1 cellular context compared by ENCODE assay signal in genomic region chr7:30907527-30908267, GRCh38.
TF ChIP-seq lines count a peak whose summit lies in the region.

No MANE protein-coding gene starts in this region.

TF ChIP-seq in H1, 55 proteins besides CTCF, POLR2A, EP300 and RAD21:
- TF ChIP-seq E2F6 (IDR thresholded peaks at IDR 0.05) (no peak), TAF1 (IDR thresholded peaks at IDR 0.05; ENCODE audit: low read depth, low read length) (no peak), TAF7 (optimal IDR thresholded peaks at IDR 0.05; ENCODE audit: borderline replicate concordance, low read depth, low read length) (no peak), JUND (IDR thresholded peaks at IDR 0.05; ENCODE audit: low read length) (no peak), POU5F1 (IDR thresholded peaks at IDR 0.05; ENCODE audit: low read depth, low read length) (no peak), EZH2 (IDR thresholded peaks at IDR 0.05; ENCODE audit: low read depth, low read length, severe bottlenecking) (no peak), MAFK (IDR thresholded peaks at IDR 0.05; ENCODE audit: low read depth, low read length) (no peak), SP1 (IDR thresholded peaks at IDR 0.05; ENCODE audit: low read depth, low read length) (no peak), SP2 (IDR thresholded peaks at IDR 0.05; ENCODE audit: low read length) (no peak), EGR1 (IDR thresholded peaks at IDR 0.05; ENCODE audit: borderline replicate concordance, low read depth, low read length) (no peak), SIRT6 (IDR thresholded peaks at IDR 0.05; ENCODE audit: low read length) (no peak), SIX5 (IDR thresholded peaks at IDR 0.05; ENCODE audit: low read depth, low read length) (no peak), RBBP5 (IDR thresholded peaks at IDR 0.05; ENCODE audit: borderline replicate concordance, low read depth, low read length) (no peak), SIN3A (conservative IDR thresholded peaks at IDR 0.05 in 1 of 2, IDR thresholded peaks at IDR 0.05 in 1 of 2; ENCODE audit: low read depth in 1 of 2, low read length in 2 of 2) (no peak), FOSL1 (IDR thresholded peaks at IDR 0.05; ENCODE audit: insufficient read depth, low read depth, low read length) (no peak)
- TF ChIP-seq, protein P1, sequence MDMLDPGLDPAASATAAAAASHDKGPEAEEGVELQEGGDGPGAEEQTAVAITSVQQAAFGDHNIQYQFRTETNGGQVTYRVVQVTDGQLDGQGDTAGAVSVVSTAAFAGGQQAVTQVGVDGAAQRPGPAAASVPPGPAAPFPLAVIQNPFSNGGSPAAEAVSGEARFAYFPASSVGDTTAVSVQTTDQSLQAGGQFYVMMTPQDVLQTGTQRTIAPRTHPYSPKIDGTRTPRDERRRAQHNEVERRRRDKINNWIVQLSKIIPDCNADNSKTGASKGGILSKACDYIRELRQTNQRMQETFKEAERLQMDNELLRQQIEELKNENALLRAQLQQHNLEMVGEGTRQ (IDR thresholded peaks at IDR 0.05; ENCODE audit: low read length) = no peak
- TF ChIP-seq, protein P2, sequence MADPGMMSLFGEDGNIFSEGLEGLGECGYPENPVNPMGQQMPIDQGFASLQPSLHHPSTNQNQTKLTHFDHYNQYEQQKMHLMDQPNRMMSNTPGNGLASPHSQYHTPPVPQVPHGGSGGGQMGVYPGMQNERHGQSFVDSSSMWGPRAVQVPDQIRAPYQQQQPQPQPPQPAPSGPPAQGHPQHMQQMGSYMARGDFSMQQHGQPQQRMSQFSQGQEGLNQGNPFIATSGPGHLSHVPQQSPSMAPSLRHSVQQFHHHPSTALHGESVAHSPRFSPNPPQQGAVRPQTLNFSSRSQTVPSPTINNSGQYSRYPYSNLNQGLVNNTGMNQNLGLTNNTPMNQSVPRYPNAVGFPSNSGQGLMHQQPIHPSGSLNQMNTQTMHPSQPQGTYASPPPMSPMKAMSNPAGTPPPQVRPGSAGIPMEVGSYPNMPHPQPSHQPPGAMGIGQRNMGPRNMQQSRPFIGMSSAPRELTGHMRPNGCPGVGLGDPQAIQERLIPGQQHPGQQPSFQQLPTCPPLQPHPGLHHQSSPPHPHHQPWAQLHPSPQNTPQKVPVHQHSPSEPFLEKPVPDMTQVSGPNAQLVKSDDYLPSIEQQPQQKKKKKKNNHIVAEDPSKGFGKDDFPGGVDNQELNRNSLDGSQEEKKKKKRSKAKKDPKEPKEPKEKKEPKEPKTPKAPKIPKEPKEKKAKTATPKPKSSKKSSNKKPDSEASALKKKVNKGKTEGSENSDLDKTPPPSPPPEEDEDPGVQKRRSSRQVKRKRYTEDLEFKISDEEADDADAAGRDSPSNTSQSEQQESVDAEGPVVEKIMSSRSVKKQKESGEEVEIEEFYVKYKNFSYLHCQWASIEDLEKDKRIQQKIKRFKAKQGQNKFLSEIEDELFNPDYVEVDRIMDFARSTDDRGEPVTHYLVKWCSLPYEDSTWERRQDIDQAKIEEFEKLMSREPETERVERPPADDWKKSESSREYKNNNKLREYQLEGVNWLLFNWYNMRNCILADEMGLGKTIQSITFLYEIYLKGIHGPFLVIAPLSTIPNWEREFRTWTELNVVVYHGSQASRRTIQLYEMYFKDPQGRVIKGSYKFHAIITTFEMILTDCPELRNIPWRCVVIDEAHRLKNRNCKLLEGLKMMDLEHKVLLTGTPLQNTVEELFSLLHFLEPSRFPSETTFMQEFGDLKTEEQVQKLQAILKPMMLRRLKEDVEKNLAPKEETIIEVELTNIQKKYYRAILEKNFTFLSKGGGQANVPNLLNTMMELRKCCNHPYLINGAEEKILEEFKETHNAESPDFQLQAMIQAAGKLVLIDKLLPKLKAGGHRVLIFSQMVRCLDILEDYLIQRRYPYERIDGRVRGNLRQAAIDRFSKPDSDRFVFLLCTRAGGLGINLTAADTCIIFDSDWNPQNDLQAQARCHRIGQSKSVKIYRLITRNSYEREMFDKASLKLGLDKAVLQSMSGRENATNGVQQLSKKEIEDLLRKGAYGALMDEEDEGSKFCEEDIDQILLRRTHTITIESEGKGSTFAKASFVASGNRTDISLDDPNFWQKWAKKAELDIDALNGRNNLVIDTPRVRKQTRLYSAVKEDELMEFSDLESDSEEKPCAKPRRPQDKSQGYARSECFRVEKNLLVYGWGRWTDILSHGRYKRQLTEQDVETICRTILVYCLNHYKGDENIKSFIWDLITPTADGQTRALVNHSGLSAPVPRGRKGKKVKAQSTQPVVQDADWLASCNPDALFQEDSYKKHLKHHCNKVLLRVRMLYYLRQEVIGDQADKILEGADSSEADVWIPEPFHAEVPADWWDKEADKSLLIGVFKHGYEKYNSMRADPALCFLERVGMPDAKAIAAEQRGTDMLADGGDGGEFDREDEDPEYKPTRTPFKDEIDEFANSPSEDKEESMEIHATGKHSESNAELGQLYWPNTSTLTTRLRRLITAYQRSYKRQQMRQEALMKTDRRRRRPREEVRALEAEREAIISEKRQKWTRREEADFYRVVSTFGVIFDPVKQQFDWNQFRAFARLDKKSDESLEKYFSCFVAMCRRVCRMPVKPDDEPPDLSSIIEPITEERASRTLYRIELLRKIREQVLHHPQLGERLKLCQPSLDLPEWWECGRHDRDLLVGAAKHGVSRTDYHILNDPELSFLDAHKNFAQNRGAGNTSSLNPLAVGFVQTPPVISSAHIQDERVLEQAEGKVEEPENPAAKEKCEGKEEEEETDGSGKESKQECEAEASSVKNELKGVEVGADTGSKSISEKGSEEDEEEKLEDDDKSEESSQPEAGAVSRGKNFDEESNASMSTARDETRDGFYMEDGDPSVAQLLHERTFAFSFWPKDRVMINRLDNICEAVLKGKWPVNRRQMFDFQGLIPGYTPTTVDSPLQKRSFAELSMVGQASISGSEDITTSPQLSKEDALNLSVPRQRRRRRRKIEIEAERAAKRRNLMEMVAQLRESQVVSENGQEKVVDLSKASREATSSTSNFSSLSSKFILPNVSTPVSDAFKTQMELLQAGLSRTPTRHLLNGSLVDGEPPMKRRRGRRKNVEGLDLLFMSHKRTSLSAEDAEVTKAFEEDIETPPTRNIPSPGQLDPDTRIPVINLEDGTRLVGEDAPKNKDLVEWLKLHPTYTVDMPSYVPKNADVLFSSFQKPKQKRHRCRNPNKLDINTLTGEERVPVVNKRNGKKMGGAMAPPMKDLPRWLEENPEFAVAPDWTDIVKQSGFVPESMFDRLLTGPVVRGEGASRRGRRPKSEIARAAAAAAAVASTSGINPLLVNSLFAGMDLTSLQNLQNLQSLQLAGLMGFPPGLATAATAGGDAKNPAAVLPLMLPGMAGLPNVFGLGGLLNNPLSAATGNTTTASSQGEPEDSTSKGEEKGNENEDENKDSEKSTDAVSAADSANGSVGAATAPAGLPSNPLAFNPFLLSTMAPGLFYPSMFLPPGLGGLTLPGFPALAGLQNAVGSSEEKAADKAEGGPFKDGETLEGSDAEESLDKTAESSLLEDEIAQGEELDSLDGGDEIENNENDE (IDR thresholded peaks at IDR 0.05; ENCODE audit: insufficient replicate concordance, low read length) = no peak
